Comparison of ENCODE assay signal across 8 cellular contexts in genomic region chr17:42683407-42684031, GRCh38. TPM values are rescaled to one million over a fixed set of nuclear protein-coding genes. Genes with fewer than 3 reads are reported as not detected.
DNase-seq lines count a peak whose midpoint lies in the region; FAIRE-seq and TF ChIP-seq lines count a peak whose summit lies in the region.

No MANE protein-coding gene starts in this region.

- no peak overlapping the region for H3K27ac Mint-ChIP-seq in T-helper 2 cell treated with Interferon-gamma antibody and Interleukin-4, amounts not matched to agents 5 μg/mL and 100 μg/mL, for 36 hours

- H3K27ac ChIP-seq in iPS-20b (ENCODE audit: low read length) = no peak overlapping the region
- H3K27ac ChIP-seq in stomach = peak overlapping the region; percentile 20 to 99 (median 74)

- H3K9me3 Mint-ChIP-seq in T-helper 2 cell treated with Interferon-gamma antibody and Interleukin-4, amounts not matched to agents 5 μg/mL and 100 μg/mL, for 36 hours = no peaks in the 10 kb centered on the region

- peak overlapping the region; percentile 58 for H3K4me3 Mint-ChIP-seq in T-helper 2 cell treated with Interferon-gamma antibody and Interleukin-4, amounts not matched to agents 5 μg/mL and 100 μg/mL, for 36 hours

- in situ Hi-C loops in astrocyte of the spinal cord (cut with HindIII; ENCODE audit: low sequenced_read_pairs) = no loop called here

- H3K4me1 ChIP-seq in iPS-20b (ENCODE audit: insufficient read depth, low read length) = peaks cover 14% of the 10 kb centered on the region; the same call in 1 of the 2 replicates
- peaks cover 44 to 69% (median 62%) of the 10 kb centered on the region in 4 donors for H3K4me1 ChIP-seq in stomach

- H3K36me3 ChIP-seq in iPS-20b (ENCODE audit: insufficient read depth, low read depth, low read length) (no peaks in the 10 kb centered on the region), stomach (peaks cover 0 to 30% (median 15%) of the 10 kb centered on the region in 4 donors)

- peaks cover 62% of the 10 kb centered on the region for H3K27me3 ChIP-seq in iPS-20b (ENCODE audit: insufficient read depth, low read length)
- H3K27me3 ChIP-seq in stomach = peaks cover 0 to 26% (median 7%) of the 10 kb centered on the region in 3 donors

- TF ChIP-seq CTCF in astrocyte of the spinal cord (IDR thresholded peaks at IDR 0.05; ENCODE audit: low read depth, low read length) (no peak), stomach (IDR thresholded peaks at IDR 0.05) (no peak)

- TF ChIP-seq EP300 in stomach (IDR thresholded peaks at IDR 0.05) = no peak

- H3K27me3 Mint-ChIP-seq in T-helper 2 cell treated with Interferon-gamma antibody and Interleukin-4, amounts not matched to agents 5 μg/mL and 100 μg/mL, for 36 hours (ENCODE audit: low read depth) = peaks cover 46% of the 10 kb centered on the region

- no peak for FAIRE-seq in urothelium cell line (lab: Jason Lieb, UNC)

- no peak for DNase-seq in T-helper 2 cell treated with Interferon-gamma antibody and Interleukin-4, amounts not matched to agents 5 μg/mL and 100 μg/mL, for 36 hours (ENCODE audit: low spot score)
- no peak for DNase-seq in T-helper 2 cell
- DNase-seq in astrocyte of the spinal cord (ENCODE audit: low read depth, low spot score) = peak; percentile 45
- DNase-seq in stomach = peak; percentile 63
- no peak for DNase-seq in NCI-H2171 (lab: John Stamatoyannopoulos, UW)
- DNase-seq in urothelium cell line (ENCODE audit: low spot score) = no peak
- DNase-seq in NCI-H1694 treated with DMSO at 0.1 percent for 48 hours (lab: John Stamatoyannopoulos, UW) = no peak

- TF ChIP-seq POLR2A in stomach (IDR thresholded peaks at IDR 0.05) = no peak

- intact Hi-C loops in stomach (cut with DNase I; ENCODE audit: low total_unique reads) = loop anchor here (10.0 kb wide), 1 partner anchor 99 kb away; no protein-coding TSS in a partner anchor

- H3K4me3 ChIP-seq in astrocyte of the spinal cord (ENCODE audit: low read depth, low read length) (peak overlapping the region; percentile 61), iPS-20b (ENCODE audit: low read length) (peak overlapping the region; percentile 81), stomach (peak overlapping the region; percentile 40 to 59 (median 46))

- 7 to 18% (median 9%) methylated on average over 15 to 25 of the region's 25 CpGs for WGBS in stomach, 5 donors

- peaks cover 34% of the 10 kb centered on the region for H3K4me1 Mint-ChIP-seq in T-helper 2 cell treated with Interferon-gamma antibody and Interleukin-4, amounts not matched to agents 5 μg/mL and 100 μg/mL, for 36 hours (ENCODE audit: low read depth)

- H3K9ac ChIP-seq in iPS-20b (ENCODE audit: low read depth, low read length) = no peak overlapping the region

- no peaks in the 10 kb centered on the region for H3K9me3 ChIP-seq in iPS-20b (ENCODE audit: insufficient read depth, low read depth, low read length)
- no peaks in the 10 kb centered on the region for H3K9me3 ChIP-seq in stomach

- no peaks in the 10 kb centered on the region for H3K36me3 Mint-ChIP-seq in T-helper 2 cell treated with Interferon-gamma antibody and Interleukin-4, amounts not matched to agents 5 μg/mL and 100 μg/mL, for 36 hours (ENCODE audit: low read depth)

RNA-seq across cellular contexts. Expression of gene CNTNAP1, which starts 1.2 kb away (rescaled TPM):
- total RNA-seq in stomach = 10 to 100 TPM in 2 of 5 donors, 1 to 10 TPM in 3; 6.7 to 13.3 (median 9.0) TPM
- polyA plus RNA-seq in stomach = 1 to 10 TPM in 2 of 3 donors, under 1 TPM in 1; 0.76 to 2.7 (median 2.6) TPM

RNA-seq across cellular contexts. Expression of gene CCR10, which starts 1.9 kb away (rescaled TPM):
- total RNA-seq in stomach = 10 to 100 TPM in 1 of 5 donors, 1 to 10 TPM in 3, not detected in 1; 1.7 to 11.7 (median 7.0) TPM
- 1 to 10 TPM in 1 of 3 donors, under 1 TPM in 2; 0.55 to 1.4 (median 0.56) TPM for polyA plus RNA-seq in stomach

RNA-seq across cellular contexts. Expression of gene PLEKHH3, which starts 6.7 kb away (rescaled TPM):
- total RNA-seq in stomach = 10 to 100 TPM; 16.5 to 96.0 (median 28.0) TPM
- 10 to 100 TPM; 19.1 to 74.4 (median 52.9) TPM for polyA plus RNA-seq in stomach

RNA-seq across cellular contexts. Expression of gene TUBG2, which starts 24.4 kb away (rescaled TPM):
- total RNA-seq in stomach = 100 to 1,000 TPM in 2 of 5 donors, 10 to 100 TPM in 2, 1 to 10 TPM in 1; 4.3 to 181 (median 15.8) TPM
- polyA plus RNA-seq in stomach = 10 to 100 TPM; 13.3 to 17.1 (median 15.9) TPM

Comparison
In these comparisons a context has a peak if more than half of its experiments do, and no peak if none do; other contexts are left out.
1. DNase-seq: peak in astrocyte of the spinal cord (single experiment) and stomach (single experiment); none in T-helper 2 cell treated with Interferon-gamma antibody and Interleukin-4, amounts not matched to agents 5 μg/mL and 100 μg/mL, for 36 hours (single experiment), T-helper 2 cell (0 of 5), NCI-H2171 (single experiment), urothelium cell line (single experiment) and NCI-H1694 treated with DMSO at 0.1 percent for 48 hours (single experiment).
2. Peak in every context shown above with its lines, with median percentiles within 50 percentile points of each other: H3K4me3 ChIP-seq.